Comparison of ENCODE assay signal across 24 cellular contexts in the genomic region with DNA sequence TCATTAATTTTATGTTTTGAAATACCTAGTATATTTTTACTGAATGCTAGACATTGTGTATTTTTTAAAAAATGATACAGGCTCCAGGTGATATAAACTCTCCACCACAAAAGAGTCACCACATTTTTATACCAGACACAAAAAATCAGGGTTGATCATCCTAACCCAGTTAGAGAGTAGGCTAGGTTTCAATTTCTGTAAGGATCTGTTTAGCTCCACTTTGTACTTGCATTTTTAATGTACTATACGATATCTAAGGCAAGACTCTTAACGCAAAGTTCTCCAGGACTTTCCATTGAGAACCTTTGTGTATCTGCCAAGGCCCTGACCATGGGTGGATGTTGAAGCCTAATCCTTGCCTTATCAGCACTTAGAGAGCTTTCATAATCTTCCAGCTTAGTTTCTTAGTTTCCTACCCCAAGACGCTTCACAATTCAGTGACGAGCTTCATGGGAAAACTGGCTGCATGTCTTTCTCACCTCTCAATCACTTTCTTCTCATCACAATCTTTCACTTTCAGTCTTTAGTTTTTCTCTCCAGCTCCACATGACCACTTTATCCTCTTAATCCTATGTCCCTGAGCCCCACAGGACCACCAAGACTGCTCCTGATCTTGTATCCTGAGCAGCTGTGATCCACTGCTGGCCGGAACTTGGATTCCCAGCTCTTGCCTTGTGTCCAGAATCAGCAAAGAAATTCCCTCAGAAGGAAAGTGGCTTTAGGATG.
A peak's percentile ranks its signal among the peaks of the same experiment; 100 is the strongest.
DNase-seq lines count a peak whose midpoint lies in the region; ATAC-seq and TF ChIP-seq lines count a peak whose summit lies in the region.
"Had no signal": no experiment of that assay in that cellular context is flagged by ENCODE, and none has a peak within 500 bp of the region (broad histone marks: within the 10 kb centered on the region; RNA-seq: fewer than 3 reads in every experiment).

No MANE protein-coding gene starts in this region.

- H3K27ac ChIP-seq in CD8-positive, alpha-beta memory T cell (ENCODE audit: low read depth, low read length), result no peak overlapping the region
- H3K27ac ChIP-seq: A549, lower lobe of right lung, ovary, right atrium auricular region, uterus had no signal

- peak overlapping the region; percentile 1 for H3K4me3 Mint-ChIP-seq in activated CD4-positive, alpha-beta T cell treated with anti-CD3 and anti-CD28 coated beads, Interleukin-2, amount 10 ng/mL, durations not matched to agents 7 days and 5 days
- H3K4me3 Mint-ChIP-seq in CD8-positive, alpha-beta memory T cell, result peak overlapping the region; percentile 13 to 72 (median 44)
- peak overlapping the region; percentile 46 for H3K4me3 Mint-ChIP-seq in activated CD8-positive, alpha-beta T cell treated with anti-CD3 and anti-CD28 coated beads, Interleukin-2, amount 10 ng/mL, durations not matched to agents 7 days and 5 days
- H3K4me3 Mint-ChIP-seq in mesothelial cell of epicardium, result no peak overlapping the region

- H3K27me3 ChIP-seq in CD8-positive, alpha-beta memory T cell (ENCODE audit: insufficient read depth, low read length, poor library complexity, severe bottlenecking), result no peaks in the 10 kb centered on the region
- H3K27me3 ChIP-seq: ovary, right atrium auricular region, uterus had no signal

- no peaks in the 10 kb centered on the region for H3K36me3 ChIP-seq in CD8-positive, alpha-beta memory T cell (ENCODE audit: insufficient read depth, low read length)
- H3K36me3 ChIP-seq: lower lobe of right lung, ovary, right atrium auricular region, uterus had no signal

- peak; percentile 49 for ATAC-seq in activated CD8-positive, alpha-beta T cell treated with anti-CD3 and anti-CD28 coated beads, Interleukin-2, amount 10 ng/mL, durations not matched to agents 7 days and 5 days
- no peak for ATAC-seq in GM18519 (IDR thresholded peaks at IDR 0.05; ENCODE audit: low FRiP score, unreplicated experiment)
- ATAC-seq in GM21360 (IDR thresholded peaks at IDR 0.05; ENCODE audit: unreplicated experiment), result no peak
- ATAC-seq: A549, lower lobe of right lung had no signal

- peaks cover 9% of the 10 kb centered on the region for H3K9me3 Mint-ChIP-seq in activated CD4-positive, alpha-beta T cell treated with anti-CD3 and anti-CD28 coated beads, Interleukin-2, amount 10 ng/mL, durations not matched to agents 7 days and 5 days
- no peaks in the 10 kb centered on the region for H3K9me3 Mint-ChIP-seq in CD8-positive, alpha-beta memory T cell
- H3K9me3 Mint-ChIP-seq in activated CD8-positive, alpha-beta T cell treated with anti-CD3 and anti-CD28 coated beads, Interleukin-2, amount 10 ng/mL, durations not matched to agents 7 days and 5 days (ENCODE audit: insufficient read depth), result peaks cover 10% of the 10 kb centered on the region
- H3K9me3 Mint-ChIP-seq in mesothelial cell of epicardium, result peaks cover 6% of the 10 kb centered on the region

- peaks cover 3% of the 10 kb centered on the region for H3K36me3 Mint-ChIP-seq in activated CD4-positive, alpha-beta T cell treated with anti-CD3 and anti-CD28 coated beads, Interleukin-2, amount 10 ng/mL, durations not matched to agents 7 days and 5 days (ENCODE audit: low read depth)
- H3K36me3 Mint-ChIP-seq in CD8-positive, alpha-beta memory T cell, result peaks cover 0 to 5% (median 2%) of the 10 kb centered on the region in 3 donors
- peaks cover 26% of the 10 kb centered on the region for H3K36me3 Mint-ChIP-seq in activated CD8-positive, alpha-beta T cell treated with anti-CD3 and anti-CD28 coated beads, Interleukin-2, amount 10 ng/mL, durations not matched to agents 7 days and 5 days (ENCODE audit: low read depth)
- H3K36me3 Mint-ChIP-seq in mesothelial cell of epicardium, result no peaks in the 10 kb centered on the region

- POLR2A ChIA-PET in activated CD4-positive, alpha-beta T cell treated with anti-CD3 and anti-CD28 coated beads, Interleukin-2, amount 10 ng/mL, durations not matched to agents 7 days and 5 days (lab: Charles Lee), result no interaction called here
- POLR2A ChIA-PET in CD8-positive, alpha-beta memory T cell (lab: Charles Lee), result interaction anchor here (0.6 to 1.2 kb wide), 2 partner anchors 14 to 1506 kb away, joined by 3 to 4 read pairs; no protein-coding TSS in a partner anchor
- POLR2A ChIA-PET in activated CD8-positive, alpha-beta T cell treated with anti-CD3 and anti-CD28 coated beads, Interleukin-2, amount 10 ng/mL, durations not matched to agents 7 days and 5 days (lab: Charles Lee), result interaction anchor here (1.0 to 1.2 kb wide), 3 partner anchors 15 to 125 kb away, joined by 3 to 4 read pairs (median 3); no protein-coding TSS in a partner anchor

- no peaks in the 10 kb centered on the region for H3K9me3 ChIP-seq in CD8-positive, alpha-beta memory T cell (ENCODE audit: low read length)
- H3K9me3 ChIP-seq: A549, lower lobe of right lung, ovary, uterus had no signal

- H3K27ac Mint-ChIP-seq in activated CD4-positive, alpha-beta T cell treated with anti-CD3 and anti-CD28 coated beads, Interleukin-2, amount 10 ng/mL, durations not matched to agents 7 days and 5 days, result peak overlapping the region; percentile 31
- peak overlapping the region in 6 of 8 donors; percentile 5 to 84 (median 46) for H3K27ac Mint-ChIP-seq in CD8-positive, alpha-beta memory T cell
- H3K27ac Mint-ChIP-seq in activated CD8-positive, alpha-beta T cell treated with anti-CD3 and anti-CD28 coated beads, Interleukin-2, amount 10 ng/mL, durations not matched to agents 7 days and 5 days, result peak overlapping the region; percentile 77
- peak overlapping the region; percentile 21 for H3K27ac Mint-ChIP-seq in mesothelial cell of epicardium

- DNase-seq in activated CD4-positive, alpha-beta T cell treated with anti-CD3 and anti-CD28 coated beads, Interleukin-2, amount 10 ng/mL, durations not matched to agents 7 days and 5 days, result no peak
- no peak for DNase-seq in activated CD4-positive, alpha-beta T cell treated with anti-CD3 and anti-CD28 coated beads, Interleukin-2, amount 50 U/mL, for 1 hour
- no peak for DNase-seq in CD8-positive, alpha-beta memory T cell
- DNase-seq in activated CD8-positive, alpha-beta T cell treated with anti-CD3 and anti-CD28 coated beads, Interleukin-2, amount 10 ng/mL, durations not matched to agents 7 days and 5 days, result no peak
- DNase-seq in mesothelial cell of epicardium (ENCODE audit: low spot score in 2 of 2, unreplicated experiment in 2 of 2) (no peak), cerebellar nuclear complex (lab: John Stamatoyannopoulos, UW) (no peak)
- DNase-seq: aorta; central memory CD4-positive, alpha-beta T cell; foreskin melanocyte; H7; hypothalamus; KBM-7; lower lobe of right lung; NCI-H1694; NCI-H69; OCI-M1; ovary; Right ventricle myocardium superior; SW 1271; uterus had no signal

- peak overlapping the region; percentile 38 for H3K4me3 ChIP-seq in CD8-positive, alpha-beta memory T cell (ENCODE audit: low read length)
- H3K4me3 ChIP-seq: A549, lower lobe of right lung, ovary, right atrium auricular region, uterus had no signal

- TF ChIP-seq CTCF in mesothelial cell of epicardium (IDR thresholded peaks at IDR 0.05; ENCODE audit: unreplicated experiment), result no peak

- H3K4me1 ChIP-seq in CD8-positive, alpha-beta memory T cell (ENCODE audit: insufficient read depth, low read length), result no peaks in the 10 kb centered on the region
- H3K4me1 ChIP-seq: A549, lower lobe of right lung, right atrium auricular region, uterus had no signal

- H3K4me1 Mint-ChIP-seq in activated CD4-positive, alpha-beta T cell treated with anti-CD3 and anti-CD28 coated beads, Interleukin-2, amount 10 ng/mL, durations not matched to agents 7 days and 5 days, result peaks cover 13% of the 10 kb centered on the region
- peaks cover 12% of the 10 kb centered on the region in 3 donors for H3K4me1 Mint-ChIP-seq in CD8-positive, alpha-beta memory T cell
- H3K4me1 Mint-ChIP-seq in activated CD8-positive, alpha-beta T cell treated with anti-CD3 and anti-CD28 coated beads, Interleukin-2, amount 10 ng/mL, durations not matched to agents 7 days and 5 days (ENCODE audit: low read depth), result peaks cover 21% of the 10 kb centered on the region
- H3K4me1 Mint-ChIP-seq in mesothelial cell of epicardium, result peaks cover 2% of the 10 kb centered on the region

- no peaks in the 10 kb centered on the region for H3K27me3 Mint-ChIP-seq in activated CD4-positive, alpha-beta T cell treated with anti-CD3 and anti-CD28 coated beads, Interleukin-2, amount 10 ng/mL, durations not matched to agents 7 days and 5 days
- H3K27me3 Mint-ChIP-seq in CD8-positive, alpha-beta memory T cell, result no peaks in the 10 kb centered on the region
- H3K27me3 Mint-ChIP-seq in activated CD8-positive, alpha-beta T cell treated with anti-CD3 and anti-CD28 coated beads, Interleukin-2, amount 10 ng/mL, durations not matched to agents 7 days and 5 days (ENCODE audit: low read depth), result no peaks in the 10 kb centered on the region
- H3K27me3 Mint-ChIP-seq in mesothelial cell of epicardium (ENCODE audit: low read depth), result peaks cover 14% of the 10 kb centered on the region

- CTCF ChIA-PET in activated CD4-positive, alpha-beta T cell treated with anti-CD3 and anti-CD28 coated beads, Interleukin-2, amount 10 ng/mL, durations not matched to agents 7 days and 5 days (lab: Charles Lee), result interaction anchor here (0.7 to 1.5 kb wide), 6 partner anchors 9 to 34 kb away, joined by 3 to 4 read pairs (median 3); no protein-coding TSS in a partner anchor
- CTCF ChIA-PET in CD8-positive, alpha-beta memory T cell (lab: Charles Lee), result interaction anchor here (1.3 kb wide), 1 partner anchor 14 kb away, joined by 3 read pairs; no protein-coding TSS in a partner anchor
- CTCF ChIA-PET in activated CD8-positive, alpha-beta T cell treated with anti-CD3 and anti-CD28 coated beads, Interleukin-2, amount 10 ng/mL, durations not matched to agents 7 days and 5 days (lab: Charles Lee), result interaction anchor here (0.9 to 2.2 kb wide), 6 partner anchors 9 to 172 kb away, joined by 3 to 6 read pairs (median 5); no protein-coding TSS in a partner anchor

Comparison
In these comparisons a context has a peak if more than half of its experiments do, and no peak if none do; other contexts are left out.
1. H3K27ac Mint-ChIP-seq: peak in every context shown above with its lines; median percentile 77 in activated CD8-positive, alpha-beta T cell treated with anti-CD3 and anti-CD28 coated beads, Interleukin-2, amount 10 ng/mL, durations not matched to agents 7 days and 5 days; 46 in CD8-positive, alpha-beta memory T cell; 31 in activated CD4-positive, alpha-beta T cell treated with anti-CD3 and anti-CD28 coated beads, Interleukin-2, amount 10 ng/mL, durations not matched to agents 7 days and 5 days; 21 in mesothelial cell of epicardium.